Comparison of ENCODE assay signal across 8 cellular contexts in the genomic region with DNA sequence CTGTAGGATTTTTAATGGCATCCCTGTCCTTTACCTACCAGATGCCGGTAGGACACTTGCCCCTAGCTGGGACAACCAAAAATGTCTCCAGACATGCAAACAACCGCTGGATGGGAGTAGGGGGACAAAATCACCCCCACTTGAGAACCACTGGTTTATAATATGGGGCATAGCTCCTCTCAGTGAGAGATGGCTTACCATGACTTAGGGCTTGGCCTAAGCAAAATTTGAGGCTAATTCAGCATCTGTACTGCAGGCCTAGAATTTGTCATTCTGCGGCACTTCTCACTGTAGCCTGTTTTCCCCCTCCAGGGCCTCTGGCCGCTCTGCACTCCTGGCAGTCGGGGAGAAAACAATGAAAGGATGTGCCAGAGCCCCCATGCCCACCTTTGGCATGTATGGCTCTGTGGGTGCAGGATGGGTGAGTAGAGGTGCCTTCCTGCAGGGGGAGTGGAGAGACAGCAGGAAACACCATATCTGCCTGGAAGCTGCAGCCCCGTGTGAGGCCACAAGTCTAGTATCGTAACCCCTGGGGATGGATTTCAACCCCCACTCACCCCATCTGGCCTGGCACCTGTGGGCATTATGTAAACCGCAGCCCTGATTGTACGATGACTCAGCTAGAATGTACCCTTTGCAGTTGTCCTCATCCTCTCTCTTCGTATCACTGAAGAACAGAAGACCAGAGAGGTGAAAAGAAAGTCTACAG.
A peak's percentile ranks its signal among the peaks of the same experiment; 100 is the strongest.
DNase-seq lines count a peak whose midpoint lies in the region; ATAC-seq, FAIRE-seq and TF ChIP-seq lines count a peak whose summit lies in the region.

No MANE protein-coding gene starts in this region.

- DNase-seq in BJ (ENCODE audit: low read depth) (no peak), GM19239 (ENCODE audit: insufficient read length, low spot score) (peak; percentile 44), WERI-Rb-1 (peak; percentile 41), dorsolateral prefrontal cortex (no peak), esophagus squamous epithelium (lab: John Stamatoyannopoulos, UW) (no peak), mucosa of descending colon (no peak), amygdala (lab: John Stamatoyannopoulos, UW) (no peak)

- intact Hi-C loops in dorsolateral prefrontal cortex (cut with DNase I): no loop called here
- intact Hi-C loops in esophagus squamous epithelium (cut with DNase I): no loop called here
- intact Hi-C loops in mucosa of descending colon (cut with DNase I, micrococcal nuclease): no loop called here

- H3K4me1 ChIP-seq in esophagus squamous epithelium (no peaks in the 10 kb centered on the region), mucosa of descending colon (ENCODE audit: low read depth) (no peaks in the 10 kb centered on the region)

- peak; percentile 50 for ATAC-seq in HG03432 (IDR thresholded peaks at IDR 0.05; ENCODE audit: unreplicated experiment)
- no peak for ATAC-seq in mucosa of descending colon

- CTCF ChIA-PET in BJ (lab: Yijun Ruan, JAX): interaction anchor here (0.9 to 1.5 kb wide), 2 partner anchors 9 to 12 kb away, joined by 4 to 6 read pairs; no protein-coding TSS in a partner anchor

- H3K9me3 ChIP-seq in WERI-Rb-1 (ENCODE audit: severe bottlenecking) (no peaks in the 10 kb centered on the region), esophagus squamous epithelium (no peaks in the 10 kb centered on the region), mucosa of descending colon (no peaks in the 10 kb centered on the region)

- POLR2A ChIA-PET in BJ (lab: Charles Lee): no interaction called here

- H3K27me3 ChIP-seq in BJ (ENCODE audit: control insufficient read depth, insufficient read depth, low read length) (no peaks in the 10 kb centered on the region), WERI-Rb-1 (ENCODE audit: insufficient read depth, low read depth, severe bottlenecking) (no peaks in the 10 kb centered on the region), dorsolateral prefrontal cortex (no peaks in the 10 kb centered on the region), esophagus squamous epithelium (peaks cover 0 to 7% (median 0%) of the 10 kb centered on the region in 4 donors)

- H3K4me3 ChIP-seq in BJ (ENCODE audit: low read depth, low read length): no peak overlapping the region
- no peak overlapping the region for H3K4me3 ChIP-seq in WERI-Rb-1 (ENCODE audit: low read depth, low read length)
- no peak overlapping the region for H3K4me3 ChIP-seq in dorsolateral prefrontal cortex
- no peak overlapping the region for H3K4me3 ChIP-seq in esophagus squamous epithelium
- H3K4me3 ChIP-seq in mucosa of descending colon: no peak overlapping the region

- FAIRE-seq in GM19239 (lab: Jason Lieb, UNC): peak; percentile 47

- no peak for TF ChIP-seq POLR2A in esophagus squamous epithelium (IDR thresholded peaks at IDR 0.05)

- H3K36me3 ChIP-seq in BJ (ENCODE audit: control insufficient read depth, insufficient read depth, low read length): no peaks in the 10 kb centered on the region
- no peaks in the 10 kb centered on the region for H3K36me3 ChIP-seq in WERI-Rb-1
- no peaks in the 10 kb centered on the region for H3K36me3 ChIP-seq in esophagus squamous epithelium
- H3K36me3 ChIP-seq in mucosa of descending colon (ENCODE audit: low read depth): no peaks in the 10 kb centered on the region

- H3K27ac ChIP-seq in WERI-Rb-1 (no peak overlapping the region), dorsolateral prefrontal cortex (no peak overlapping the region), esophagus squamous epithelium (no peak overlapping the region)

- peak; percentile 31; the same call in 1 of the 2 replicates for TF ChIP-seq CTCF in BJ (IDR thresholded peaks at IDR 0.05; ENCODE audit: insufficient read depth, low read depth, low read length)
- TF ChIP-seq CTCF in WERI-Rb-1 (IDR thresholded peaks at IDR 0.05; ENCODE audit: low read depth, low read length): peak; percentile 65
- no peak for TF ChIP-seq CTCF in dorsolateral prefrontal cortex (IDR thresholded peaks at IDR 0.05 in 54 of 56, conservative IDR thresholded peaks at IDR 0.05 in 2 of 56; ENCODE audit: low read depth in 1 of 56, partially characterized antibody in 56 of 56)
- no peak for TF ChIP-seq CTCF in esophagus squamous epithelium (IDR thresholded peaks at IDR 0.05)
- no peak for TF ChIP-seq CTCF in mucosa of descending colon (IDR thresholded peaks at IDR 0.05)

- 59 to 83% methylated on average over 7 to 8 of the region's 10 CpGs for WGBS in esophagus squamous epithelium, 2 donors

Comparison
In these comparisons a context has a peak if more than half of its experiments do, and no peak if none do; other contexts are left out.
1. DNase-seq: peak in GM19239 (single experiment) and WERI-Rb-1 (single experiment); none in BJ (single experiment), dorsolateral prefrontal cortex (0 of 10), esophagus squamous epithelium (single experiment), mucosa of descending colon (0 of 3) and amygdala (0 of 56).
2. CTCF ChIP-seq: peak in BJ (single experiment) and WERI-Rb-1 (single experiment); none in dorsolateral prefrontal cortex (0 of 56), esophagus squamous epithelium (0 of 6) and mucosa of descending colon (single experiment).